ENCODE assay signal across 1 cellular context in genomic region chr16:3596101-3596861, GRCh38.
A peak's percentile ranks its signal among the peaks of the same experiment; 100 is the strongest.
TF ChIP-seq lines count a peak whose summit lies in the region.

No MANE protein-coding gene starts in this region.

TF ChIP-seq in HepG2, 621 proteins besides CTCF, POLR2A, EP300 and RAD21 (continued from another document):
- peak; percentile 69 for TF ChIP-seq ZFP91 (CRISPR knock-in tag; IDR thresholded peaks at IDR 0.05; ENCODE audit: borderline replicate concordance)
- peak; percentile 83 for TF ChIP-seq CBFB (CRISPR knock-in tag; IDR thresholded peaks at IDR 0.05)
- peak; percentile 60 for TF ChIP-seq SRSF1 (optimal IDR thresholded peaks at IDR 0.05; ENCODE audit: low read depth, low read length)
- TF ChIP-seq ZBTB21 (CRISPR knock-in tag; IDR thresholded peaks at IDR 0.05), result no peak; the same call in 1 of the 2 replicates
- TF ChIP-seq, protein P1, sequence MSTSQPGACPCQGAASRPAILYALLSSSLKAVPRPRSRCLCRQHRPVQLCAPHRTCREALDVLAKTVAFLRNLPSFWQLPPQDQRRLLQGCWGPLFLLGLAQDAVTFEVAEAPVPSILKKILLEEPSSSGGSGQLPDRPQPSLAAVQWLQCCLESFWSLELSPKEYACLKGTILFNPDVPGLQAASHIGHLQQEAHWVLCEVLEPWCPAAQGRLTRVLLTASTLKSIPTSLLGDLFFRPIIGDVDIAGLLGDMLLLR (CRISPR knock-in tag; IDR thresholded peaks at IDR 0.05), result peak; percentile 65; the same call in 1 of the 2 replicates
- TF ChIP-seq SMAD9 (CRISPR knock-in tag; IDR thresholded peaks at IDR 0.05), result no peak
- peak; percentile 78; the same call in 1 of the 2 replicates for TF ChIP-seq RNF2 (conservative IDR thresholded peaks at IDR 0.05; ENCODE audit: low read depth)
- peak; percentile 63 for TF ChIP-seq RBM39 (IDR thresholded peaks at IDR 0.05; ENCODE audit: low read depth, low read length, poor library complexity, severe bottlenecking)
- 0 out of 2 replicates have a peak, but pooled peaks have one; percentile 74 for TF ChIP-seq CREB3 (CRISPR knock-in tag; IDR thresholded peaks at IDR 0.05)
- TF ChIP-seq ZNF552 (CRISPR knock-in tag; IDR thresholded peaks at IDR 0.05; ENCODE audit: borderline replicate concordance), result no peak
- TF ChIP-seq SUZ12 (IDR thresholded peaks at IDR 0.05; ENCODE audit: low read depth, low read length), result no peak
- TF ChIP-seq, protein P2, sequence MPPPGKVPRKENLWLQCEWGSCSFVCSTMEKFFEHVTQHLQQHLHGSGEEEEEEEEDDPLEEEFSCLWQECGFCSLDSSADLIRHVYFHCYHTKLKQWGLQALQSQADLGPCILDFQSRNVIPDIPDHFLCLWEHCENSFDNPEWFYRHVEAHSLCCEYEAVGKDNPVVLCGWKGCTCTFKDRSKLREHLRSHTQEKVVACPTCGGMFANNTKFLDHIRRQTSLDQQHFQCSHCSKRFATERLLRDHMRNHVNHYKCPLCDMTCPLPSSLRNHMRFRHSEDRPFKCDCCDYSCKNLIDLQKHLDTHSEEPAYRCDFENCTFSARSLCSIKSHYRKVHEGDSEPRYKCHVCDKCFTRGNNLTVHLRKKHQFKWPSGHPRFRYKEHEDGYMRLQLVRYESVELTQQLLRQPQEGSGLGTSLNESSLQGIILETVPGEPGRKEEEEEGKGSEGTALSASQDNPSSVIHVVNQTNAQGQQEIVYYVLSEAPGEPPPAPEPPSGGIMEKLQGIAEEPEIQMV (CRISPR knock-in tag; IDR thresholded peaks at IDR 0.05; ENCODE audit: low read depth), result no peak
- no peak for TF ChIP-seq PAF1 (CRISPR knock-in tag; IDR thresholded peaks at IDR 0.05)
- TF ChIP-seq, protein P3, sequence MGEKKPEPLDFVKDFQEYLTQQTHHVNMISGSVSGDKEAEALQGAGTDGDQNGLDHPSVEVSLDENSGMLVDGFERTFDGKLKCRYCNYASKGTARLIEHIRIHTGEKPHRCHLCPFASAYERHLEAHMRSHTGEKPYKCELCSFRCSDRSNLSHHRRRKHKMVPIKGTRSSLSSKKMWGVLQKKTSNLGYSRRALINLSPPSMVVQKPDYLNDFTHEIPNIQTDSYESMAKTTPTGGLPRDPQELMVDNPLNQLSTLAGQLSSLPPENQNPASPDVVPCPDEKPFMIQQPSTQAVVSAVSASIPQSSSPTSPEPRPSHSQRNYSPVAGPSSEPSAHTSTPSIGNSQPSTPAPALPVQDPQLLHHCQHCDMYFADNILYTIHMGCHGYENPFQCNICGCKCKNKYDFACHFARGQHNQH (CRISPR knock-in tag; IDR thresholded peaks at IDR 0.05), result peak; percentile 98
- TF ChIP-seq KLF12 (CRISPR knock-in tag; IDR thresholded peaks at IDR 0.05; ENCODE audit: borderline replicate concordance), result peak; percentile 59; the same call in 1 of the 2 replicates
- peak; percentile 84; the same call in 1 of the 2 replicates for TF ChIP-seq BORCS8-MEF2B (CRISPR knock-in tag; IDR thresholded peaks at IDR 0.05)
- no peak for TF ChIP-seq FLYWCH1 (CRISPR knock-in tag; IDR thresholded peaks at IDR 0.05)
- TF ChIP-seq, protein P4, sequence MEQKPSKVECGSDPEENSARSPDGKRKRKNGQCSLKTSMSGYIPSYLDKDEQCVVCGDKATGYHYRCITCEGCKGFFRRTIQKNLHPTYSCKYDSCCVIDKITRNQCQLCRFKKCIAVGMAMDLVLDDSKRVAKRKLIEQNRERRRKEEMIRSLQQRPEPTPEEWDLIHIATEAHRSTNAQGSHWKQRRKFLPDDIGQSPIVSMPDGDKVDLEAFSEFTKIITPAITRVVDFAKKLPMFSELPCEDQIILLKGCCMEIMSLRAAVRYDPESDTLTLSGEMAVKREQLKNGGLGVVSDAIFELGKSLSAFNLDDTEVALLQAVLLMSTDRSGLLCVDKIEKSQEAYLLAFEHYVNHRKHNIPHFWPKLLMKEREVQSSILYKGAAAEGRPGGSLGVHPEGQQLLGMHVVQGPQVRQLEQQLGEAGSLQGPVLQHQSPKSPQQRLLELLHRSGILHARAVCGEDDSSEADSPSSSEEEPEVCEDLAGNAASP (CRISPR knock-in tag; IDR thresholded peaks at IDR 0.05; ENCODE audit: borderline replicate concordance), result peak; percentile 93; the same call in 1 of the 2 replicates
- TF ChIP-seq, protein P5, sequence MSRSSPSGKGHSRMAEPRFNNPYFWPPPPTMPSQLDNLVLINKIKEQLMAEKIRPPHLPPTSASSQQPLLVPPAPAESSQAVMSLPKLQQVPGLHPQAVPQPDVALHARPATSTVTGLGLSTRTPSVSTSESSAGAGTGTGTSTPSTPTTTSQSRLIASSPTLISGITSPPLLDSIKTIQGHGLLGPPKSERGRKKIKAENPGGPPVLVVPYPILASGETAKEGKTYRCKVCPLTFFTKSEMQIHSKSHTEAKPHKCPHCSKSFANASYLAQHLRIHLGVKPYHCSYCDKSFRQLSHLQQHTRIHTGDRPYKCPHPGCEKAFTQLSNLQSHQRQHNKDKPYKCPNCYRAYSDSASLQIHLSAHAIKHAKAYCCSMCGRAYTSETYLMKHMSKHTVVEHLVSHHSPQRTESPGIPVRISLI (CRISPR knock-in tag; IDR thresholded peaks at IDR 0.05; ENCODE audit: borderline replicate concordance), result peak; percentile 64; the same call in 1 of the 2 replicates
- 0 out of 2 replicates have a peak, but pooled peaks have one; percentile 41 for TF ChIP-seq ZNF749 (CRISPR knock-in tag; IDR thresholded peaks at IDR 0.05; ENCODE audit: borderline replicate concordance)
- peak; percentile 81; the same call in 1 of the 2 replicates for TF ChIP-seq HMGXB3 (CRISPR knock-in tag; IDR thresholded peaks at IDR 0.05; ENCODE audit: borderline replicate concordance)
- peak; percentile 68; the same call in 1 of the 2 replicates for TF ChIP-seq ZNF563 (CRISPR knock-in tag; IDR thresholded peaks at IDR 0.05)
- TF ChIP-seq SALL1 (CRISPR knock-in tag; IDR thresholded peaks at IDR 0.05), result peak; percentile 90
- TF ChIP-seq MXD3 (CRISPR knock-in tag; IDR thresholded peaks at IDR 0.05), result peak; percentile 74
- no peak for TF ChIP-seq EED (CRISPR knock-in tag; IDR thresholded peaks at IDR 0.05)
- TF ChIP-seq, protein P6, sequence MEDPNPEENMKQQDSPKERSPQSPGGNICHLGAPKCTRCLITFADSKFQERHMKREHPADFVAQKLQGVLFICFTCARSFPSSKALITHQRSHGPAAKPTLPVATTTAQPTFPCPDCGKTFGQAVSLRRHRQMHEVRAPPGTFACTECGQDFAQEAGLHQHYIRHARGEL (CRISPR knock-in tag; IDR thresholded peaks at IDR 0.05), result no peak
- 0 out of 2 replicates have a peak, but pooled peaks have one; percentile 69 for TF ChIP-seq SMAD3 (CRISPR knock-in tag; IDR thresholded peaks at IDR 0.05)
- TF ChIP-seq FOXO1 (CRISPR knock-in tag; IDR thresholded peaks at IDR 0.05), result peak; percentile 96
- peak; percentile 85 for TF ChIP-seq TFDP2 (CRISPR knock-in tag; IDR thresholded peaks at IDR 0.05)
- TF ChIP-seq ZSCAN12 (CRISPR knock-in tag; IDR thresholded peaks at IDR 0.05), result no peak
- TF ChIP-seq ZNF180 (CRISPR knock-in tag; IDR thresholded peaks at IDR 0.05; ENCODE audit: borderline replicate concordance, low read depth), result no peak
- TF ChIP-seq NCOA1 (CRISPR knock-in tag; IDR thresholded peaks at IDR 0.05), result no peak
TF ChIP-seq in HepG2: peak in this region for 294.
